ENCODE assay signal across 1 cellular context in genomic region chr18:37778417-37779165, GRCh38.
TF ChIP-seq lines count a peak whose summit lies in the region.

No MANE protein-coding gene starts in this region.

TF ChIP-seq in HepG2, 621 proteins besides CTCF, POLR2A, EP300 and RAD21 (continued from another document):
- TF ChIP-seq ZFP91 (CRISPR knock-in tag; IDR thresholded peaks at IDR 0.05; ENCODE audit: borderline replicate concordance) (no peak), ZBTB3 (CRISPR knock-in tag; IDR thresholded peaks at IDR 0.05; ENCODE audit: borderline replicate concordance, low read depth) (no peak), ZFP36 (IDR thresholded peaks at IDR 0.05; ENCODE audit: borderline replicate concordance, low read depth, low read length, partially characterized antibody) (peak; percentile 36), ZNF768 (CRISPR knock-in tag; IDR thresholded peaks at IDR 0.05) (peak; percentile 86), SMC3 (IDR thresholded peaks at IDR 0.05; ENCODE audit: low read length) (peak; percentile 40; the same call in 1 of the 2 replicates), THAP11 (CRISPR knock-in tag; IDR thresholded peaks at IDR 0.05) (no peak), KDM2A (CRISPR knock-in tag; IDR thresholded peaks at IDR 0.05; ENCODE audit: borderline replicate concordance, low read depth) (peak; percentile 59; the same call in 1 of the 2 replicates), STAG1 (CRISPR knock-in tag; IDR thresholded peaks at IDR 0.05) (peak; percentile 85)
- TF ChIP-seq, protein P1, sequence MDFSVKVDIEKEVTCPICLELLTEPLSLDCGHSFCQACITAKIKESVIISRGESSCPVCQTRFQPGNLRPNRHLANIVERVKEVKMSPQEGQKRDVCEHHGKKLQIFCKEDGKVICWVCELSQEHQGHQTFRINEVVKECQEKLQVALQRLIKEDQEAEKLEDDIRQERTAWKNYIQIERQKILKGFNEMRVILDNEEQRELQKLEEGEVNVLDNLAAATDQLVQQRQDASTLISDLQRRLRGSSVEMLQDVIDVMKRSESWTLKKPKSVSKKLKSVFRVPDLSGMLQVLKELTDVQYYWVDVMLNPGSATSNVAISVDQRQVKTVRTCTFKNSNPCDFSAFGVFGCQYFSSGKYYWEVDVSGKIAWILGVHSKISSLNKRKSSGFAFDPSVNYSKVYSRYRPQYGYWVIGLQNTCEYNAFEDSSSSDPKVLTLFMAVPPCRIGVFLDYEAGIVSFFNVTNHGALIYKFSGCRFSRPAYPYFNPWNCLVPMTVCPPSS (IDR thresholded peaks at IDR 0.05) = no peak
- TF ChIP-seq, protein P2, sequence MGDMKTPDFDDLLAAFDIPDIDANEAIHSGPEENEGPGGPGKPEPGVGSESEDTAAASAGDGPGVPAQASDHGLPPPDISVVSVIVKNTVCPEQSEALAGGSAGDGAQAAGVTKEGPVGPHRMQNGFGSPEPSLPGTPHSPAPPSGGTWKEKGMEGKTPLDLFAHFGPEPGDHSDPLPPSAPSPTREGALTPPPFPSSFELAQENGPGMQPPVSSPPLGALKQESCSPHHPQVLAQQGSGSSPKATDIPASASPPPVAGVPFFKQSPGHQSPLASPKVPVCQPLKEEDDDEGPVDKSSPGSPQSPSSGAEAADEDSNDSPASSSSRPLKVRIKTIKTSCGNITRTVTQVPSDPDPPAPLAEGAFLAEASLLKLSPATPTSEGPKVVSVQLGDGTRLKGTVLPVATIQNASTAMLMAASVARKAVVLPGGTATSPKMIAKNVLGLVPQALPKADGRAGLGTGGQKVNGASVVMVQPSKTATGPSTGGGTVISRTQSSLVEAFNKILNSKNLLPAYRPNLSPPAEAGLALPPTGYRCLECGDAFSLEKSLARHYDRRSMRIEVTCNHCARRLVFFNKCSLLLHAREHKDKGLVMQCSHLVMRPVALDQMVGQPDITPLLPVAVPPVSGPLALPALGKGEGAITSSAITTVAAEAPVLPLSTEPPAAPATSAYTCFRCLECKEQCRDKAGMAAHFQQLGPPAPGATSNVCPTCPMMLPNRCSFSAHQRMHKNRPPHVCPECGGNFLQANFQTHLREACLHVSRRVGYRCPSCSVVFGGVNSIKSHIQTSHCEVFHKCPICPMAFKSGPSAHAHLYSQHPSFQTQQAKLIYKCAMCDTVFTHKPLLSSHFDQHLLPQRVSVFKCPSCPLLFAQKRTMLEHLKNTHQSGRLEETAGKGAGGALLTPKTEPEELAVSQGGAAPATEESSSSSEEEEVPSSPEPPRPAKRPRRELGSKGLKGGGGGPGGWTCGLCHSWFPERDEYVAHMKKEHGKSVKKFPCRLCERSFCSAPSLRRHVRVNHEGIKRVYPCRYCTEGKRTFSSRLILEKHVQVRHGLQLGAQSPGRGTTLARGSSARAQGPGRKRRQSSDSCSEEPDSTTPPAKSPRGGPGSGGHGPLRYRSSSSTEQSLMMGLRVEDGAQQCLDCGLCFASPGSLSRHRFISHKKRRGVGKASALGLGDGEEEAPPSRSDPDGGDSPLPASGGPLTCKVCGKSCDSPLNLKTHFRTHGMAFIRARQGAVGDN (CRISPR knock-in tag; IDR thresholded peaks at IDR 0.05) = peak; percentile 17; the same call in 1 of the 2 replicates
- TF ChIP-seq, protein P3, sequence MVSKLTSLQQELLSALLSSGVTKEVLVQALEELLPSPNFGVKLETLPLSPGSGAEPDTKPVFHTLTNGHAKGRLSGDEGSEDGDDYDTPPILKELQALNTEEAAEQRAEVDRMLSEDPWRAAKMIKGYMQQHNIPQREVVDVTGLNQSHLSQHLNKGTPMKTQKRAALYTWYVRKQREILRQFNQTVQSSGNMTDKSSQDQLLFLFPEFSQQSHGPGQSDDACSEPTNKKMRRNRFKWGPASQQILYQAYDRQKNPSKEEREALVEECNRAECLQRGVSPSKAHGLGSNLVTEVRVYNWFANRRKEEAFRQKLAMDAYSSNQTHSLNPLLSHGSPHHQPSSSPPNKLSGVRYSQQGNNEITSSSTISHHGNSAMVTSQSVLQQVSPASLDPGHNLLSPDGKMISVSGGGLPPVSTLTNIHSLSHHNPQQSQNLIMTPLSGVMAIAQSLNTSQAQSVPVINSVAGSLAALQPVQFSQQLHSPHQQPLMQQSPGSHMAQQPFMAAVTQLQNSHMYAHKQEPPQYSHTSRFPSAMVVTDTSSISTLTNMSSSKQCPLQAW (CRISPR knock-in tag; IDR thresholded peaks at IDR 0.05) = 0 out of 2 replicates have a peak, but pooled peaks have one; percentile 33
